ENCODE assay signal across 1 cellular context in genomic region chr1:51666463-51666862, GRCh38.
TF ChIP-seq lines count a peak whose summit lies in the region.

No MANE protein-coding gene starts in this region.

TF ChIP-seq in WTC11, 78 proteins besides CTCF, POLR2A, EP300 and RAD21 (continued from another document):
- TF ChIP-seq ZNF425 (CRISPR knock-in tag; conservative IDR thresholded peaks at IDR 0.05) (no peak), ZBTB21 (CRISPR knock-in tag; IDR thresholded peaks at IDR 0.05; ENCODE audit: borderline replicate concordance) (no peak), ZNF138 (CRISPR knock-in tag; conservative IDR thresholded peaks at IDR 0.05) (no peak), ZMAT4 (CRISPR knock-in tag; IDR thresholded peaks at IDR 0.05) (no peak), E2F5 (CRISPR knock-in tag; IDR thresholded peaks at IDR 0.05) (no peak), RORB (CRISPR knock-in tag; IDR thresholded peaks at IDR 0.05) (no peak)
- TF ChIP-seq, protein P1, sequence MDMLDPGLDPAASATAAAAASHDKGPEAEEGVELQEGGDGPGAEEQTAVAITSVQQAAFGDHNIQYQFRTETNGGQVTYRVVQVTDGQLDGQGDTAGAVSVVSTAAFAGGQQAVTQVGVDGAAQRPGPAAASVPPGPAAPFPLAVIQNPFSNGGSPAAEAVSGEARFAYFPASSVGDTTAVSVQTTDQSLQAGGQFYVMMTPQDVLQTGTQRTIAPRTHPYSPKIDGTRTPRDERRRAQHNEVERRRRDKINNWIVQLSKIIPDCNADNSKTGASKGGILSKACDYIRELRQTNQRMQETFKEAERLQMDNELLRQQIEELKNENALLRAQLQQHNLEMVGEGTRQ (CRISPR knock-in tag; IDR thresholded peaks at IDR 0.05): no peak
- TF ChIP-seq, protein P2, sequence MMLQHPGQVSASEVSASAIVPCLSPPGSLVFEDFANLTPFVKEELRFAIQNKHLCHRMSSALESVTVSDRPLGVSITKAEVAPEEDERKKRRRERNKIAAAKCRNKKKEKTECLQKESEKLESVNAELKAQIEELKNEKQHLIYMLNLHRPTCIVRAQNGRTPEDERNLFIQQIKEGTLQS (CRISPR knock-in tag; conservative IDR thresholded peaks at IDR 0.05): no peak
- TF ChIP-seq, protein P3, sequence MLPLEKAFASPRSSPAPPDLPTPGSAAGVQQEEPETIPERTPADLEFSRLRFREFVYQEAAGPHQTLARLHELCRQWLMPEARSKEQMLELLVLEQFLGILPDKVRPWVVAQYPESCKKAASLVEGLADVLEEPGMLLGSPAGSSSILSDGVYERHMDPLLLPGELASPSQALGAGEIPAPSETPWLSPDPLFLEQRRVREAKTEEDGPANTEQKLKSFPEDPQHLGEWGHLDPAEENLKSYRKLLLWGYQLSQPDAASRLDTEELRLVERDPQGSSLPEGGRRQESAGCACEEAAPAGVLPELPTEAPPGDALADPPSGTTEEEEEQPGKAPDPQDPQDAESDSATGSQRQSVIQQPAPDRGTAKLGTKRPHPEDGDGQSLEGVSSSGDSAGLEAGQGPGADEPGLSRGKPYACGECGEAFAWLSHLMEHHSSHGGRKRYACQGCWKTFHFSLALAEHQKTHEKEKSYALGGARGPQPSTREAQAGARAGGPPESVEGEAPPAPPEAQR (CRISPR knock-in tag; IDR thresholded peaks at IDR 0.05): no peak
